In the genomic region with DNA sequence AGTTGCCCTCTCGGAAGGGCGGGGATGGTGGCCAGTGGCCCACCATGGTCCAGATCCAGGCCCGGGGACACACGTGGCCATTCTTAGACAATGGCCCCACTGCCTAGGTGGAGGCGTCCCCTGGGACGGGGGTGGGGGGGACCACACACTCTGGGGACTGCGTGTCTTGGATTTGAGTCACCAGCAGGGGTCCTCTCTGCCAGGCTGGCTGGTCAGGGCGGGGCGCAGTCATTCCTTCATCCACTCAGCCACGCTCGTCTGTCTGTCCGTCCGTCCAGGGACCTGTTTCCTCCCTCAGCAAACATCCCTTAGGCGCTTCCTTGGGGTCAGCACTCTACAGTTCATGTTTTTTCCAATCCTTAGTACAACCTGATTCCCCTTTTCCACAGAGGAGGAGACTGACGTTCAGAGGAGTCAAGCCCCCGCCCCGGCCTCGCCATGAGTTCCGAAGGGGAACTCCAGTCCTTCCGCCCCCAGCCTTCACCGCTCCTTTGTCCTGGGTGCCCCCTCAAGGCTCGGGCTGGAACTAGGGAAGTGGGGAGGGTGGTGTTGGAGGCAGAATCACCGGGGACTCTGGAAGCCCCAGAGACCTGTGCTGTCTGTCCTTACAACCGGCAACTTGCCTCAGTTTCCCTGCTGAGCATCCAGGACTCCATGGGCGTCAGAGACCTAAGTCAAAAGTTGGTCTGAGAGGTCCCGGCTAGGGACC, we compare ENCODE assay signal across 28 cellular contexts.
DNase-seq lines count a peak whose midpoint lies in the region; ATAC-seq and TF ChIP-seq lines count a peak whose summit lies in the region.
"Had no signal": no experiment of that assay in that cellular context is flagged by ENCODE, and none has a peak within 500 bp of the region (broad histone marks: within the 10 kb centered on the region; RNA-seq: fewer than 3 reads in every experiment).

No MANE protein-coding gene starts in this region.

- POLR2A ChIA-PET in WTC11 (lab: Charles Lee): no interaction called here

- H3K9me3 Mint-ChIP-seq in WTC11: peaks cover 9% of the 10 kb centered on the region
- H3K9me3 Mint-ChIP-seq: activated naive CD4-positive, alpha-beta T cell treated with anti-CD3 and anti-CD28 coated beads, Interleukin-2, amount 50 U/mL, for 24 hours; activated T-helper 2 cell treated with anti-CD3 and anti-CD28 coated beads, Interferon-gamma antibody, Interleukin-2, Interleukin-4, amounts not matched to agents 10 μg/mL and 5 μg/mL and 100 μg/mL, durations not matched to agents 14 hours and 24 hours and 36 hours; type B pancreatic cell had no signal

- no peaks in the 10 kb centered on the region for H3K9me3 ChIP-seq in Loucy (ENCODE audit: insufficient read depth, low read depth, low read length)
- peaks cover 0 to 19% (median 15%) of the 10 kb centered on the region in 8 donors for H3K9me3 ChIP-seq in spleen

- no peak overlapping the region for H3K27ac ChIP-seq in spleen
- H3K27ac ChIP-seq: 22Rv1, brain microvascular endothelial cell, dorsolateral prefrontal cortex, lower lobe of right lung had no signal

- H3K36me3 ChIP-seq in Loucy (ENCODE audit: insufficient read depth, low read length): no peaks in the 10 kb centered on the region
- H3K36me3 ChIP-seq in spleen: no peaks in the 10 kb centered on the region
- H3K36me3 ChIP-seq: brain microvascular endothelial cell, lower lobe of right lung had no signal

- ATAC-seq in WTC11: peak; percentile 29
- no peak for ATAC-seq in GM21576 (IDR thresholded peaks at IDR 0.05; ENCODE audit: unreplicated experiment)
- ATAC-seq in GM21737 (IDR thresholded peaks at IDR 0.05; ENCODE audit: unreplicated experiment): no peak
- ATAC-seq: activated CD8-positive, alpha-beta T cell treated with anti-CD3 and anti-CD28 coated beads, Interleukin-2, amount 10 ng/mL, durations not matched to agents 7 days and 5 days; lower lobe of right lung; naive thymus-derived CD8-positive, alpha-beta T cell; stimulated activated naive B cell treated with anti-CD40 and anti-IgM and Interleukin-4, amounts not matched to agents 10 μg/mL and 1 μg/mL and 100 μg/mL, for 72 hours had no signal

- DNase-seq in NCI-H82 (lab: John Stamatoyannopoulos, UW) (peak; percentile 26), NCI-H82 treated with DMSO at 0.1 percent for 48 hours (lab: John Stamatoyannopoulos, UW; ENCODE audit: unreplicated experiment) (no peak), WTC11 (ENCODE audit: low spot score) (no peak), spleen (peak; percentile 62), T1000 (lab: John Stamatoyannopoulos, UW) (no peak)
- DNase-seq: activated CD4-positive, alpha-beta T cell treated with anti-CD3 and anti-CD28 coated beads for 4 hours; activated CD8-positive, alpha-beta T cell treated with anti-CD3 and anti-CD28 coated beads, Interleukin-2, amount 10 ng/mL, durations not matched to agents 7 days and 5 days; amniotic stem cell; brain microvascular endothelial cell; Calu3; DND-41; dorsolateral prefrontal cortex; Karpas-422; kidney glomerular epithelial cell; lower lobe of right lung; naive thymus-derived CD8-positive, alpha-beta T cell; NCI-H1417 treated with DMSO at 0.1 percent for 48 hours; occipital lobe; SHP77; stimulated activated naive B cell treated with anti-CD40 and anti-IgM and Interleukin-4, amounts not matched to agents 10 μg/mL and 1 μg/mL and 100 μg/mL, for 72 hours; substantia nigra had no signal

- no peaks in the 10 kb centered on the region for H3K4me1 ChIP-seq in Loucy (ENCODE audit: insufficient read depth, low read length, poor library complexity, severe bottlenecking)
- H3K4me1 ChIP-seq in spleen: no peaks in the 10 kb centered on the region
- H3K4me1 ChIP-seq: lower lobe of right lung had no signal

- no peak overlapping the region for H3K4me2 ChIP-seq in Loucy (ENCODE audit: low read depth, low read length, poor library complexity, severe bottlenecking)

- no peaks in the 10 kb centered on the region for H3F3A ChIP-seq in Loucy (ENCODE audit: low read depth)

- no peaks in the 10 kb centered on the region for H3K79me2 ChIP-seq in Loucy (ENCODE audit: insufficient read depth, low read length)

- no peak overlapping the region for H3K4me3 Mint-ChIP-seq in WTC11
- H3K4me3 Mint-ChIP-seq: activated CD8-positive, alpha-beta T cell treated with anti-CD3 and anti-CD28 coated beads, Interleukin-2, amount 10 ng/mL, durations not matched to agents 7 days and 5 days; activated naive CD4-positive, alpha-beta T cell treated with anti-CD3 and anti-CD28 coated beads, Interleukin-2, amount 50 U/mL, for 24 hours; naive thymus-derived CD8-positive, alpha-beta T cell; stimulated activated naive B cell treated with anti-CD40 and anti-IgM and Interleukin-4, amounts not matched to agents 10 μg/mL and 1 μg/mL and 100 μg/mL, for 72 hours; type B pancreatic cell had no signal

- no peaks in the 10 kb centered on the region for H3K4me1 Mint-ChIP-seq in WTC11
- H3K4me1 Mint-ChIP-seq: activated naive CD4-positive, alpha-beta T cell treated with anti-CD3 and anti-CD28 coated beads, Interleukin-2, amount 50 U/mL, for 24 hours; naive thymus-derived CD8-positive, alpha-beta T cell; stimulated activated naive B cell treated with anti-CD40 and anti-IgM and Interleukin-4, amounts not matched to agents 10 μg/mL and 1 μg/mL and 100 μg/mL, for 72 hours had no signal

- no peaks in the 10 kb centered on the region for H4K20me1 ChIP-seq in Loucy (ENCODE audit: insufficient read depth, low read length, poor library complexity, severe bottlenecking)

- H3K27me3 ChIP-seq in Loucy (ENCODE audit: insufficient read depth, low read length, poor library complexity, severe bottlenecking): no peaks in the 10 kb centered on the region
- H3K27me3 ChIP-seq in spleen (replicated peaks in 1 of 7): peaks cover 0 to 53% (median 5%) of the 10 kb centered on the region in 7 donors
- H3K27me3 ChIP-seq: brain microvascular endothelial cell had no signal

- CTCF ChIA-PET in WTC11 (lab: Charles Lee): interaction anchor here (0.6 to 1.7 kb wide), 7 partner anchors 8 to 681 kb away, joined by 3 to 9 read pairs (median 3); no protein-coding TSS in a partner anchor

- intact Hi-C loops in spleen (cut with DNase I; ENCODE audit: low total_unique reads): no loop called here

- H3K27ac Mint-ChIP-seq in WTC11: no peak overlapping the region
- H3K27ac Mint-ChIP-seq: activated CD8-positive, alpha-beta T cell treated with anti-CD3 and anti-CD28 coated beads, Interleukin-2, amount 10 ng/mL, durations not matched to agents 7 days and 5 days; activated naive CD4-positive, alpha-beta T cell treated with anti-CD3 and anti-CD28 coated beads, Interleukin-2, amount 50 U/mL, for 24 hours; activated T-helper 2 cell treated with anti-CD3 and anti-CD28 coated beads, Interferon-gamma antibody, Interleukin-2, Interleukin-4, amounts not matched to agents 10 μg/mL and 5 μg/mL and 100 μg/mL, durations not matched to agents 14 hours and 24 hours and 36 hours; naive thymus-derived CD8-positive, alpha-beta T cell; stimulated activated naive B cell treated with anti-CD40 and anti-IgM and Interleukin-4, amounts not matched to agents 10 μg/mL and 1 μg/mL and 100 μg/mL, for 72 hours; type B pancreatic cell had no signal

- H3K9me2 ChIP-seq in Loucy (replicated peaks; ENCODE audit: low read depth, low read length): no peaks in the 10 kb centered on the region

- peak; percentile 36 for TF ChIP-seq CTCF in Loucy (conservative IDR thresholded peaks at IDR 0.05; ENCODE audit: low read length)
- no peak for TF ChIP-seq CTCF in WTC11 (IDR thresholded peaks at IDR 0.05)
- TF ChIP-seq CTCF in spleen (IDR thresholded peaks at IDR 0.05 in 8 of 11, conservative IDR thresholded peaks at IDR 0.05 in 3 of 11): no peak

- no peak overlapping the region for H3K4me3 ChIP-seq in Loucy (ENCODE audit: low read length, poor library complexity, severe bottlenecking)
- no peak overlapping the region for H3K4me3 ChIP-seq in spleen
- H3K4me3 ChIP-seq: dorsolateral prefrontal cortex, lower lobe of right lung had no signal

- peaks cover 2% of the 10 kb centered on the region; the same call in 1 of the 2 replicates for H3K36me3 Mint-ChIP-seq in WTC11
- H3K36me3 Mint-ChIP-seq: type B pancreatic cell had no signal

- no peak overlapping the region for H3K9ac ChIP-seq in Loucy (ENCODE audit: low read depth, low read length, poor library complexity, severe bottlenecking)

- TF ChIP-seq POLR2A in spleen (IDR thresholded peaks at IDR 0.05): no peak

- WGBS in spleen, 5 donors: 68 to 80% (median 76%) methylated on average over 20 to 26 of the region's 26 CpGs

- no peak overlapping the region for H2AFZ ChIP-seq in Loucy (ENCODE audit: low read length)

- H3K27me3 Mint-ChIP-seq in WTC11 (ENCODE audit: low read depth): peaks cover 5% of the 10 kb centered on the region

TF ChIP-seq in WTC11, 78 proteins besides CTCF, POLR2A, EP300 and RAD21 (continues in another document):
- TF ChIP-seq TEAD1 (CRISPR knock-in tag; IDR thresholded peaks at IDR 0.05) (no peak), ZNF263 (CRISPR knock-in tag; IDR thresholded peaks at IDR 0.05; ENCODE audit: low read depth) (no peak), CBFB (CRISPR knock-in tag; IDR thresholded peaks at IDR 0.05; ENCODE audit: low read depth) (no peak), ESRRA (CRISPR knock-in tag; IDR thresholded peaks at IDR 0.05; ENCODE audit: borderline replicate concordance) (no peak)
- TF ChIP-seq, protein P1, sequence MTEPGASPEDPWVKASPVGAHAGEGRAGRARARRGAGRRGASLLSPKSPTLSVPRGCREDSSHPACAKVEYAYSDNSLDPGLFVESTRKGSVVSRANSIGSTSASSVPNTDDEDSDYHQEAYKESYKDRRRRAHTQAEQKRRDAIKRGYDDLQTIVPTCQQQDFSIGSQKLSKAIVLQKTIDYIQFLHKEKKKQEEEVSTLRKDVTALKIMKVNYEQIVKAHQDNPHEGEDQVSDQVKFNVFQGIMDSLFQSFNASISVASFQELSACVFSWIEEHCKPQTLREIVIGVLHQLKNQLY (CRISPR knock-in tag; IDR thresholded peaks at IDR 0.05): no peak
- TF ChIP-seq, protein P2, sequence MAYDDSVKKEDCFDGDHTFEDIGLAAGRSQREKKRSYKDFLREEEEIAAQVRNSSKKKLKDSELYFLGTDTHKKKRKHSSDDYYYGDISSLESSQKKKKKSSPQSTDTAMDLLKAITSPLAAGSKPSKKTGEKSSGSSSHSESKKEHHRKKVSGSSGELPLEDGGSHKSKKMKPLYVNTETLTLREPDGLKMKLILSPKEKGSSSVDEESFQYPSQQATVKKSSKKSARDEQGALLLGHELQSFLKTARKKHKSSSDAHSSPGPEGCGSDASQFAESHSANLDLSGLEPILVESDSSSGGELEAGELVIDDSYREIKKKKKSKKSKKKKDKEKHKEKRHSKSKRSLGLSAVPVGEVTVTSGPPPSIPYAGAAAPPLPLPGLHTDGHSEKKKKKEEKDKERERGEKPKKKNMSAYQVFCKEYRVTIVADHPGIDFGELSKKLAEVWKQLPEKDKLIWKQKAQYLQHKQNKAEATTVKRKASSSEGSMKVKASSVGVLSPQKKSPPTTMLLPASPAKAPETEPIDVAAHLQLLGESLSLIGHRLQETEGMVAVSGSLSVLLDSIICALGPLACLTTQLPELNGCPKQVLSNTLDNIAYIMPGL (CRISPR knock-in tag; IDR thresholded peaks at IDR 0.05): no peak

Comparison
In these comparisons a context has a peak if more than half of its experiments do, and no peak if none do; other contexts are left out.
1. DNase-seq: peak in NCI-H82 (single experiment) and spleen (single experiment); none in NCI-H82 treated with DMSO at 0.1 percent for 48 hours (single experiment), WTC11 (single experiment) and T1000 (single experiment).